In the genomic region with DNA sequence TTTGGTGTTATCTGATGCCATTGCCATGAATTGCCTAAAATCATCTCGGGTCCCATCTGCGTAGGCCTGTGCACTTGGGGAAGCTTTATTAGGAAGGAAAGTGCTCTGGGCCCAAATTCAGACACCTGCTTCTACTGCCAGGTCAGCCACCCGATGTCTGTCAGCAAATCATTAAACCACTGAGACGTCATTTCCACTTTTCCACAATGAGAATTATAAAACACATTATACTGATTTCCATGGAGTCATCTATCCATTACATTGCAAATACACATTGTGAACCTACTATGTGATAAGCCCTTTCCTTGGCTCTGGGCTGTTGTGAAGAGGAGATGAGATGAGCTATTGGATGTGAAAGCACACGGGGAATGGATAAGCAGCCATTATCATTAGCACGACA, we compare ENCODE assay signal across 7 cellular contexts.
"Had no signal": no experiment of that assay in that cellular context is flagged by ENCODE, and none has a peak within 500 bp of the region (broad histone marks: within the 10 kb centered on the region; RNA-seq: fewer than 3 reads in every experiment).

No MANE protein-coding gene starts in this region.

- FAIRE-seq: HTR-8/SVneo, K562 had no signal

- ATAC-seq: K562 had no signal

- H3K9ac ChIP-seq: KMS-11 had no signal

- H3K27ac ChIP-seq: HL-60, KMS-11 had no signal

- DNase-seq: IMR-90, KBM-7, KG1 had no signal

- H3K4me3 ChIP-seq: K562 had no signal

- H3K4me2 ChIP-seq: KMS-11 had no signal
